Comparison of ENCODE assay signal across 19 cellular contexts in genomic region chr4:37964734-37965457, GRCh38. TPM values are rescaled to one million over a fixed set of nuclear protein-coding genes. Genes with fewer than 3 reads are reported as not detected.
DNase-seq lines count a peak whose midpoint lies in the region; ATAC-seq lines count a peak whose summit lies in the region.
"Had no signal": no experiment of that assay in that cellular context is flagged by ENCODE, and none has a peak within 500 bp of the region (broad histone marks: within the 10 kb centered on the region; RNA-seq: fewer than 3 reads in every experiment).

No MANE protein-coding gene starts in this region.

- H3K36me3 Mint-ChIP-seq in activated naive CD8-positive, alpha-beta T cell: peaks cover 2% of the 10 kb centered on the region
- H3K36me3 Mint-ChIP-seq in activated naive CD8-positive, alpha-beta T cell treated with anti-CD3 and anti-CD28 coated beads for 36 hours: peaks cover 7% of the 10 kb centered on the region
- peaks cover 1 to 3% of the 10 kb centered on the region in 2 donors for H3K36me3 Mint-ChIP-seq in stimulated activated naive B cell treated with anti-CD40 and anti-IgM and Interleukin-4, amounts not matched to agents 10 μg/mL and 1 μg/mL and 100 μg/mL, for 72 hours
- peaks cover 3% of the 10 kb centered on the region for H3K36me3 Mint-ChIP-seq in activated CD4-positive, alpha-beta T cell treated with anti-CD3 and anti-CD28 coated beads for 36 hours (ENCODE audit: low read depth)

- no peaks in the 10 kb centered on the region for H3K9me3 Mint-ChIP-seq in activated naive CD8-positive, alpha-beta T cell (ENCODE audit: low read depth)
- peaks cover 2% of the 10 kb centered on the region for H3K9me3 Mint-ChIP-seq in activated naive CD8-positive, alpha-beta T cell treated with anti-CD3 and anti-CD28 coated beads for 36 hours
- no peaks in the 10 kb centered on the region for H3K9me3 Mint-ChIP-seq in stimulated activated naive B cell treated with anti-CD40 and anti-IgM and Interleukin-4, amounts not matched to agents 10 μg/mL and 1 μg/mL and 100 μg/mL, for 72 hours
- no peaks in the 10 kb centered on the region for H3K9me3 Mint-ChIP-seq in activated CD4-positive, alpha-beta T cell treated with anti-CD3 and anti-CD28 coated beads for 36 hours (ENCODE audit: low read depth)
- H3K9me3 Mint-ChIP-seq: IgD-negative memory B cell had no signal

- ATAC-seq in GM21786 (IDR thresholded peaks at IDR 0.05; ENCODE audit: unreplicated experiment) (peak; percentile 90), HG03432 (IDR thresholded peaks at IDR 0.05; ENCODE audit: unreplicated experiment) (peak; percentile 79)
- peak; percentile 68 to 78 for ATAC-seq in stimulated activated naive B cell treated with anti-CD40 and anti-IgM and Interleukin-4, amounts not matched to agents 10 μg/mL and 1 μg/mL and 100 μg/mL, for 72 hours (replicated peaks)
- ATAC-seq in activated CD4-positive, alpha-beta T cell treated with anti-CD3 and anti-CD28 coated beads for 36 hours: no peak

- CTCF ChIA-PET in activated CD4-positive, alpha-beta T cell treated with anti-CD3 and anti-CD28 coated beads for 36 hours (lab: Charles Lee): interaction anchor here (1.3 kb wide), 1 partner anchor 11 kb away, joined by 3 read pairs; no protein-coding TSS in a partner anchor

- POLR2A ChIA-PET in activated CD4-positive, alpha-beta T cell treated with anti-CD3 and anti-CD28 coated beads for 36 hours (lab: Charles Lee): no interaction called here

- H3K4me3 Mint-ChIP-seq in activated naive CD8-positive, alpha-beta T cell: no peak overlapping the region
- H3K4me3 Mint-ChIP-seq in activated naive CD8-positive, alpha-beta T cell treated with anti-CD3 and anti-CD28 coated beads for 36 hours: no peak overlapping the region
- peak overlapping the region; percentile 15 to 46 for H3K4me3 Mint-ChIP-seq in stimulated activated naive B cell treated with anti-CD40 and anti-IgM and Interleukin-4, amounts not matched to agents 10 μg/mL and 1 μg/mL and 100 μg/mL, for 72 hours
- no peak overlapping the region for H3K4me3 Mint-ChIP-seq in activated CD4-positive, alpha-beta T cell treated with anti-CD3 and anti-CD28 coated beads for 36 hours
- H3K4me3 Mint-ChIP-seq: IgD-negative memory B cell had no signal

- peak overlapping the region; percentile 2 for H3K27ac Mint-ChIP-seq in activated naive CD8-positive, alpha-beta T cell
- H3K27ac Mint-ChIP-seq in activated naive CD8-positive, alpha-beta T cell treated with anti-CD3 and anti-CD28 coated beads for 36 hours: no peak overlapping the region
- peak overlapping the region; percentile 73 for H3K27ac Mint-ChIP-seq in stimulated activated naive B cell treated with anti-CD40 and anti-IgM and Interleukin-4, amounts not matched to agents 10 μg/mL and 1 μg/mL and 100 μg/mL, for 72 hours
- no peak overlapping the region for H3K27ac Mint-ChIP-seq in activated CD4-positive, alpha-beta T cell treated with anti-CD3 and anti-CD28 coated beads for 36 hours
- H3K27ac Mint-ChIP-seq: IgD-negative memory B cell had no signal

- intact Hi-C loops in activated CD4-positive, alpha-beta T cell treated with anti-CD3 and anti-CD28 coated beads for 36 hours (cut with DNase I, micrococcal nuclease): no loop called here

- H3K4me1 Mint-ChIP-seq in activated naive CD8-positive, alpha-beta T cell (ENCODE audit: low read depth): peaks cover 18% of the 10 kb centered on the region
- peaks cover 18% of the 10 kb centered on the region for H3K4me1 Mint-ChIP-seq in activated naive CD8-positive, alpha-beta T cell treated with anti-CD3 and anti-CD28 coated beads for 36 hours
- peaks cover 19 to 66% of the 10 kb centered on the region in 2 donors for H3K4me1 Mint-ChIP-seq in stimulated activated naive B cell treated with anti-CD40 and anti-IgM and Interleukin-4, amounts not matched to agents 10 μg/mL and 1 μg/mL and 100 μg/mL, for 72 hours
- H3K4me1 Mint-ChIP-seq in activated CD4-positive, alpha-beta T cell treated with anti-CD3 and anti-CD28 coated beads for 36 hours: peaks cover 9% of the 10 kb centered on the region

- DNase-seq in activated naive CD8-positive, alpha-beta T cell treated with anti-CD3 and anti-CD28 coated beads for 36 hours: no peak
- no peak for DNase-seq in stimulated activated naive B cell treated with anti-CD40 and anti-IgM and Interleukin-4, amounts not matched to agents 10 μg/mL and 1 μg/mL and 100 μg/mL, for 72 hours
- no peak for DNase-seq in T-helper 1 cell
- DNase-seq in retina: no peak
- DNase-seq in activated CD4-positive, alpha-beta T cell treated with anti-CD3 and anti-CD28 coated beads for 36 hours: no peak
- DNase-seq: amygdala, cortex of kidney, GDM1, glutamatergic neuron, NCI-H1048, NCI-H345, posterior cingulate gyrus, testis had no signal

- no peaks in the 10 kb centered on the region for H3K27me3 Mint-ChIP-seq in activated naive CD8-positive, alpha-beta T cell
- no peaks in the 10 kb centered on the region for H3K27me3 Mint-ChIP-seq in activated naive CD8-positive, alpha-beta T cell treated with anti-CD3 and anti-CD28 coated beads for 36 hours
- no peaks in the 10 kb centered on the region for H3K27me3 Mint-ChIP-seq in stimulated activated naive B cell treated with anti-CD40 and anti-IgM and Interleukin-4, amounts not matched to agents 10 μg/mL and 1 μg/mL and 100 μg/mL, for 72 hours
- no peaks in the 10 kb centered on the region for H3K27me3 Mint-ChIP-seq in activated CD4-positive, alpha-beta T cell treated with anti-CD3 and anti-CD28 coated beads for 36 hours
- H3K27me3 Mint-ChIP-seq: IgD-negative memory B cell had no signal

RNA-seq across cellular contexts. Expression of gene PTTG2, which starts 4.7 kb away (rescaled TPM):
- under 1 TPM in 1 of 2 experiments, not detected in 1; 0.34 TPM for total RNA-seq in activated naive CD8-positive, alpha-beta T cell treated with anti-CD3 and anti-CD28 coated beads for 36 hours
- total RNA-seq in activated CD4-positive, alpha-beta T cell treated with anti-CD3 and anti-CD28 coated beads for 36 hours: not detected
- total RNA-seq: A673, H4 had no signal

Comparison
In these comparisons a context has a peak if more than half of its experiments do, and no peak if none do; other contexts are left out.
1. H3K27ac Mint-ChIP-seq: peak in activated naive CD8-positive, alpha-beta T cell (single experiment) and stimulated activated naive B cell treated with anti-CD40 and anti-IgM and Interleukin-4, amounts not matched to agents 10 μg/mL and 1 μg/mL and 100 μg/mL, for 72 hours (single experiment); none in activated naive CD8-positive, alpha-beta T cell treated with anti-CD3 and anti-CD28 coated beads for 36 hours (single experiment) and activated CD4-positive, alpha-beta T cell treated with anti-CD3 and anti-CD28 coated beads for 36 hours (single experiment).
2. H3K4me3 Mint-ChIP-seq: peak in stimulated activated naive B cell treated with anti-CD40 and anti-IgM and Interleukin-4, amounts not matched to agents 10 μg/mL and 1 μg/mL and 100 μg/mL, for 72 hours (2 of 2); none in activated naive CD8-positive, alpha-beta T cell (single experiment), activated naive CD8-positive, alpha-beta T cell treated with anti-CD3 and anti-CD28 coated beads for 36 hours (single experiment) and activated CD4-positive, alpha-beta T cell treated with anti-CD3 and anti-CD28 coated beads for 36 hours (single experiment).